8 cellular contexts compared by ENCODE assay signal in the genomic region with DNA sequence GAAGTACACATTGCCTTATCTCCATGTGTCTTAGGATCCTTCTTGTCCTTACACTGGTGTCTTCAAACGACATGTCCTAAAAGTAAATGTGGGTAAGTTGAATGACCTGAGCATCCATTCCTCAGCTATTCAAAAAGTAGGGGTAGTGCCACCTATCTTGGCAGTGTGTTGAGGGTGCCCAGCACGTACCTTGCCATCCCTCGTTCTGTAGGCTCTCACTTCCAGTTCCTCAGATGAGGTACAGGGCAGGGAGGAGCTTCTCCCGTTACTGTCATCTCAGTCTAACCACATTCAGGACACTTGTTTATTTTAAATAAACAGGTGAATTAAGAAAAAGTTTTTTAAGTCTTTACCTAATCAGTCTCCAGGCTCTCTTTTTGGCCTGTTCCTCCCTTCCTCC.
"Had no signal": no experiment of that assay in that cellular context is flagged by ENCODE, and none has a peak within 500 bp of the region (broad histone marks: within the 10 kb centered on the region; RNA-seq: fewer than 3 reads in every experiment).

No MANE protein-coding gene starts in this region.

- H3K4me3 ChIP-seq: GM23248 had no signal

- H2AFZ ChIP-seq: GM23248 had no signal

- DNase-seq: GM23248, GOT3, H7, HCEC 1CT, KBM-7 had no signal

- H3K27ac ChIP-seq: GM23248, HL-60 had no signal

- H3K27me3 Mint-ChIP-seq: IgD-negative memory B cell had no signal

- H3K4me3 Mint-ChIP-seq: IgD-negative memory B cell had no signal

- ATAC-seq: HepG2 had no signal

- H3K9ac ChIP-seq: GM23248 had no signal

- H3K9me3 Mint-ChIP-seq: IgD-negative memory B cell had no signal

- H3K27ac Mint-ChIP-seq: IgD-negative memory B cell had no signal
